In the genomic region with DNA sequence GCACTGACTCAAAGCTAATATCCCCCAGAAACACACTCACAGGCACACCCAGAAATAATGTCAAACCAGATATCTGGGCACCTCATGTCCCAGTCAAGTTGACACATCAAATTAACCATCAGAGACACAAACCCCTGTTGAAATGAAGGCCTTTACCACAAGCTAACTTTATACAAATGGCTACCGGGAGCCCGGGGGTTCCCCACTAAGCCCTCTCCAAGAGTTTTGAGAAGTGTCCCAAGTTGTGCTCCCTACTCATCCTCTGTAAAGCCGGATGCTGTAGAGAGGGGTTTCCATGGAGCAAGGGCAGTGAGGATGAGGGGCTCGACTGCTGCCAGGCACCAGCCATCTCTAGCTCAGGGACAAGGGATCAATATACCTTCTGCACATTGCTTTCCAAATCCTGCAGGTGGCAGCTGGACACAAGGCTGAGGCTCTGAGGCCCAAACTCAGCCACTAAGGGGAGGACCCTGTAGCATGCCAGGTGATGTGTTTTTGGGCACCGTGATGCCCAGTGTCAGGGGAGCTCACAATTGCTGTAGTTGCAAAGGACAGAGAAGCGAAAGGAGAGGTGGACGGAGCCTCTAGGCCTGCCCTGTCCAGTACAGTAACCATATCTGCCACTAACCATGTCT, we compare ENCODE assay signal across 9 cellular contexts.
DNase-seq lines count a peak whose midpoint lies in the region; ATAC-seq and TF ChIP-seq lines count a peak whose summit lies in the region.
"Had no signal": no experiment of that assay in that cellular context is flagged by ENCODE, and none has a peak within 500 bp of the region (broad histone marks: within the 10 kb centered on the region; RNA-seq: fewer than 3 reads in every experiment).

No MANE protein-coding gene starts in this region.

- peak; percentile 16 for TF ChIP-seq CTCF in AG09319 (IDR thresholded peaks at IDR 0.05; ENCODE audit: low read depth, low read length)

- no peaks in the 10 kb centered on the region for H3K27me3 ChIP-seq in right cardiac atrium (ENCODE audit: control insufficient read depth, insufficient read depth)
- H3K27me3 ChIP-seq in effector memory CD4-positive, alpha-beta T cell (replicated peaks; ENCODE audit: control insufficient read depth, insufficient read depth, low read length, poor library complexity, severe bottlenecking), result no peaks in the 10 kb centered on the region

- DNase-seq in AG09319 (ENCODE audit: extremely low read depth, low read depth), result no peak
- peak; percentile 23 for DNase-seq in RPMI8226
- DNase-seq in right cardiac atrium, result no peak
- no peak for DNase-seq in T-helper 1 cell
- no peak for DNase-seq in pons (ENCODE audit: low spot score)
- DNase-seq in stimulated activated CD4-positive, alpha-beta T cell treated with anti-CD3 and anti-CD28 coated beads, Interleukin-1b, Interleukin-23, amount 100 ng/mL, for 48 hours, result no peak
- no peak for DNase-seq in effector memory CD4-positive, alpha-beta T cell

- H3K27ac ChIP-seq in right cardiac atrium (ENCODE audit: low read length), result no peak overlapping the region
- no peak overlapping the region for H3K27ac ChIP-seq in effector memory CD4-positive, alpha-beta T cell (ENCODE audit: insufficient read depth, low read length, poor library complexity, severe bottlenecking)

- whole genome bisulfite sequencing in right cardiac atrium, result 68% methylated on average over 7 of the region's 7 CpGs

- H3K9me3 ChIP-seq in right cardiac atrium (ENCODE audit: control insufficient read depth, low read length), result no peaks in the 10 kb centered on the region
- H3K9me3 ChIP-seq in effector memory CD4-positive, alpha-beta T cell (ENCODE audit: control insufficient read depth, low read length), result no peaks in the 10 kb centered on the region
- H3K9me3 ChIP-seq: HAP-1 had no signal

- ATAC-seq in GM19035 (IDR thresholded peaks at IDR 0.05; ENCODE audit: unreplicated experiment) (peak; percentile 58), right cardiac atrium (peak; percentile 41 to 43)

- H3K4me1 ChIP-seq in right cardiac atrium (ENCODE audit: control insufficient read depth, insufficient read depth, low read length), result no peaks in the 10 kb centered on the region
- H3K4me1 ChIP-seq in effector memory CD4-positive, alpha-beta T cell (ENCODE audit: control insufficient read depth, insufficient read depth, low read length, poor library complexity, severe bottlenecking), result no peaks in the 10 kb centered on the region
- H3K4me1 ChIP-seq: HAP-1 had no signal

- no peaks in the 10 kb centered on the region for H3K36me3 ChIP-seq in effector memory CD4-positive, alpha-beta T cell (ENCODE audit: control insufficient read depth, insufficient read depth, low read length)
- H3K36me3 ChIP-seq: HAP-1 had no signal

- intact Hi-C loops in right cardiac atrium (cut with DNase I), result no loop called here

- H3K4me3 ChIP-seq in right cardiac atrium (ENCODE audit: low read length), result no peak overlapping the region
- no peak overlapping the region for H3K4me3 ChIP-seq in effector memory CD4-positive, alpha-beta T cell (ENCODE audit: insufficient read depth, low read depth, low read length, poor library complexity, severe bottlenecking)
- H3K4me3 ChIP-seq: HAP-1 had no signal
